In genomic region chr11:44275961-44276550, GRCh38 we compare ENCODE assay signal across 28 cellular contexts. TPM values are rescaled to one million over a fixed set of nuclear protein-coding genes. Genes with fewer than 3 reads are reported as not detected.
"Had no signal": no experiment of that assay in that cellular context is flagged by ENCODE, and none has a peak within 500 bp of the region (broad histone marks: within the 10 kb centered on the region; RNA-seq: fewer than 3 reads in every experiment).

No MANE protein-coding gene starts in this region.

- H2AFZ ChIP-seq: hepatocyte had no signal

- H3K9me3 ChIP-seq: gastrocnemius medialis, mucosa of descending colon, ovary, right lobe of liver, transverse colon had no signal

- H3K36me3 ChIP-seq: gastrocnemius medialis, ovary, right lobe of liver, transverse colon had no signal

- ATAC-seq: esophagus mucosa; gastrocnemius medialis; left lobe of liver; mucosa of descending colon; right lobe of liver; stimulated activated memory B cell treated with anti-CD40 and anti-IgM and Interleukin-4, amounts not matched to agents 10 μg/mL and 1 μg/mL and 100 μg/mL, for 72 hours; stimulated activated naive CD8-positive, alpha-beta T cell treated with anti-CD3 and anti-CD28 coated beads, Interleukin-15, Interleukin-2, amounts not matched to agents 100 U/mL and 50 U/mL, for 24 hours had no signal

- H3K4me3 ChIP-seq: gastrocnemius medialis, hepatocyte, lung, mucosa of descending colon, ovary, right lobe of liver, transverse colon had no signal

- H3K36me3 Mint-ChIP-seq: memory B cell; mesothelial cell of epicardium; naive B cell; stimulated activated memory B cell treated with anti-CD40 and anti-IgM and Interleukin-4, amounts not matched to agents 10 μg/mL and 1 μg/mL and 100 μg/mL, for 72 hours had no signal

- H3K27me3 Mint-ChIP-seq: dendritic cell treated with granulocyte-macrophage colony-stimulating factor and Interleukin-4, amounts not matched to agents 40 ng/mL and 50 ng/mL, for 4 days had no signal

- H3K9me3 Mint-ChIP-seq: dendritic cell treated with granulocyte-macrophage colony-stimulating factor and Interleukin-4, amounts not matched to agents 40 ng/mL and 50 ng/mL, for 4 days; endodermal cell; memory B cell; mesothelial cell of epicardium; stimulated activated memory B cell treated with anti-CD40 and anti-IgM and Interleukin-4, amounts not matched to agents 10 μg/mL and 1 μg/mL and 100 μg/mL, for 72 hours had no signal

- H3K4me3 Mint-ChIP-seq: dendritic cell treated with granulocyte-macrophage colony-stimulating factor and Interleukin-4, amounts not matched to agents 40 ng/mL and 50 ng/mL, for 4 days; endodermal cell; memory B cell; mesothelial cell of epicardium; naive B cell; nephron progenitor cell; stimulated activated memory B cell treated with anti-CD40 and anti-IgM and Interleukin-4, amounts not matched to agents 10 μg/mL and 1 μg/mL and 100 μg/mL, for 72 hours had no signal

- H3K4me2 ChIP-seq: hepatocyte had no signal

- DNase-seq: cerebellar nuclear complex; effector CD8-positive, alpha-beta T cell; endodermal cell; foreskin fibroblast; gastrocnemius medialis; kidney; mucosa of descending colon; naive B cell; nephron progenitor cell; occipital lobe; ovary; right lobe of liver; stimulated activated CD4-positive, alpha-beta T cell treated with anti-CD3 and anti-CD28 coated beads, Interleukin-4, amount 100 ng/mL, for 4 hours; stimulated activated naive CD8-positive, alpha-beta T cell treated with anti-CD3 and anti-CD28 coated beads, Interleukin-15, Interleukin-2, amounts not matched to agents 100 U/mL and 50 U/mL, for 24 hours; transverse colon had no signal

- H3K27me3 ChIP-seq: gastrocnemius medialis, hepatocyte, ovary, right lobe of liver had no signal

- H3K4me1 ChIP-seq: gastrocnemius medialis, right lobe of liver, transverse colon had no signal

- H3K27ac Mint-ChIP-seq: dendritic cell treated with granulocyte-macrophage colony-stimulating factor and Interleukin-4, amounts not matched to agents 40 ng/mL and 50 ng/mL, for 4 days; endodermal cell; memory B cell; mesothelial cell of epicardium; naive B cell; nephron progenitor cell; progenitor cell of endocrine pancreas; stimulated activated memory B cell treated with anti-CD40 and anti-IgM and Interleukin-4, amounts not matched to agents 10 μg/mL and 1 μg/mL and 100 μg/mL, for 72 hours had no signal

- H3K4me1 Mint-ChIP-seq: memory B cell; naive B cell; stimulated activated memory B cell treated with anti-CD40 and anti-IgM and Interleukin-4, amounts not matched to agents 10 μg/mL and 1 μg/mL and 100 μg/mL, for 72 hours had no signal

- H3K27ac ChIP-seq: epithelial cell of prostate, gastrocnemius medialis, hepatocyte, ovary, right lobe of liver, transverse colon had no signal

RNA-seq across cellular contexts. Expression of gene ALX4, which starts 33.9 kb away (rescaled TPM):
- total RNA-seq: endodermal cell, esophagus mucosa, glomerular endothelial cell, left lobe of liver, liver, mucosa of descending colon, progenitor cell of endocrine pancreas, right lobe of liver, transverse colon, ureter had no signal
- polyA plus RNA-seq: liver had no signal
